1 cellular context compared by ENCODE assay signal in the genomic region with DNA sequence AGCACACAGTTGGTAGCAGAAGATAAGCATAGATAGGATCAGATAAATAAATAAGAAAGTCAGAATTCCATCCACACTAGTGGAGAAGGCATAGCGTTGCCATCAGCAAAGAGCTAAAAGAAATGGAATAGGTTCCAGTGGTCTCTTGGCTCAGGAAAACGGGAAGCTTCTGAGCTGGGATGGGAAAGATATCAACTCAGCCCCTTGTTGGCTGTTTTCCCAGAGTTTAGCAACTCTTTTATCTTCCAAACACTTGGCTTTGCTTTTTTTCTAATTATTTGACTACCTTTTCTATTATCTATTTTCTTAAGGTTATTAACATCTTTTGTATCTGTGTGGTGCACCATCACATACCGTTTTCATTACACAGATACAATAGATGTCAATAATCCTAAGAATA.
TF ChIP-seq lines count a peak whose summit lies in the region.

No MANE protein-coding gene starts in this region.

TF ChIP-seq in HepG2, 621 proteins besides CTCF, POLR2A, EP300 and RAD21 (continued from another document):
- TF ChIP-seq, protein P1, sequence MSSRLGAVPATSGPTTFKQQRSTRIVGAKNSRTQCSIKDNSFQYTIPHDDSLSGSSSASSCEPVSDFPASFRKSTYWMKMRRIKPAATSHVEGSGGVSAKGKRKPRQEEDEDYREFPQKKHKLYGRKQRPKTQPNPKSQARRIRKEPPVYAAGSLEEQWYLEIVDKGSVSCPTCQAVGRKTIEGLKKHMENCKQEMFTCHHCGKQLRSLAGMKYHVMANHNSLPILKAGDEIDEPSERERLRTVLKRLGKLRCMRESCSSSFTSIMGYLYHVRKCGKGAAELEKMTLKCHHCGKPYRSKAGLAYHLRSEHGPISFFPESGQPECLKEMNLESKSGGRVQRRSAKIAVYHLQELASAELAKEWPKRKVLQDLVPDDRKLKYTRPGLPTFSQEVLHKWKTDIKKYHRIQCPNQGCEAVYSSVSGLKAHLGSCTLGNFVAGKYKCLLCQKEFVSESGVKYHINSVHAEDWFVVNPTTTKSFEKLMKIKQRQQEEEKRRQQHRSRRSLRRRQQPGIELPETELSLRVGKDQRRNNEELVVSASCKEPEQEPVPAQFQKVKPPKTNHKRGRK (CRISPR knock-in tag; IDR thresholded peaks at IDR 0.05) = no peak
- TF ChIP-seq, protein P2, sequence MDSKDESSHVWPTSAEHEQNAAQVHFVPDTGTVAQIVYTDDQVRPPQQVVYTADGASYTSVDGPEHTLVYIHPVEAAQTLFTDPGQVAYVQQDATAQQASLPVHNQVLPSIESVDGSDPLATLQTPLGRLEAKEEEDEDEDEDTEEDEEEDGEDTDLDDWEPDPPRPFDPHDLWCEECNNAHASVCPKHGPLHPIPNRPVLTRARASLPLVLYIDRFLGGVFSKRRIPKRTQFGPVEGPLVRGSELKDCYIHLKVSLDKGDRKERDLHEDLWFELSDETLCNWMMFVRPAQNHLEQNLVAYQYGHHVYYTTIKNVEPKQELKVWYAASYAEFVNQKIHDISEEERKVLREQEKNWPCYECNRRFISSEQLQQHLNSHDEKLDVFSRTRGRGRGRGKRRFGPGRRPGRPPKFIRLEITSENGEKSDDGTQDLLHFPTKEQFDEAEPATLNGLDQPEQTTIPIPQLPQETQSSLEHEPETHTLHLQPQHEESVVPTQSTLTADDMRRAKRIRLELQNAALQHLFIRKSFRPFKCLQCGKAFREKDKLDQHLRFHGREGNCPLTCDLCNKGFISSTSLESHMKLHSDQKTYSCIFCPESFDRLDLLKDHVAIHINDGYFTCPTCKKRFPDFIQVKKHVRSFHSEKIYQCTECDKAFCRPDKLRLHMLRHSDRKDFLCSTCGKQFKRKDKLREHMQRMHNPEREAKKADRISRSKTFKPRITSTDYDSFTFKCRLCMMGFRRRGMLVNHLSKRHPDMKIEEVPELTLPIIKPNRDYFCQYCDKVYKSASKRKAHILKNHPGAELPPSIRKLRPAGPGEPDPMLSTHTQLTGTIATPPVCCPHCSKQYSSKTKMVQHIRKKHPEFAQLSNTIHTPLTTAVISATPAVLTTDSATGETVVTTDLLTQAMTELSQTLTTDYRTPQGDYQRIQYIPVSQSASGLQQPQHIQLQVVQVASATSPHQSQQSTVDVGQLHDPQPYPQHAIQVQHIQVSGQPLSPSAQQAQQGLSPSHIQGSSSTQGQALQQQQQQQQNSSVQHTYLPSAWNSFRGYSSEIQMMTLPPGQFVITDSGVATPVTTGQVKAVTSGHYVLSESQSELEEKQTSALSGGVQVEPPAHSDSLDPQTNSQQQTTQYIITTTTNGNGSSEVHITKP (CRISPR knock-in tag; IDR thresholded peaks at IDR 0.05; ENCODE audit: low read depth) = no peak
- TF ChIP-seq, protein P3, sequence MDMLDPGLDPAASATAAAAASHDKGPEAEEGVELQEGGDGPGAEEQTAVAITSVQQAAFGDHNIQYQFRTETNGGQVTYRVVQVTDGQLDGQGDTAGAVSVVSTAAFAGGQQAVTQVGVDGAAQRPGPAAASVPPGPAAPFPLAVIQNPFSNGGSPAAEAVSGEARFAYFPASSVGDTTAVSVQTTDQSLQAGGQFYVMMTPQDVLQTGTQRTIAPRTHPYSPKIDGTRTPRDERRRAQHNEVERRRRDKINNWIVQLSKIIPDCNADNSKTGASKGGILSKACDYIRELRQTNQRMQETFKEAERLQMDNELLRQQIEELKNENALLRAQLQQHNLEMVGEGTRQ (IDR thresholded peaks at IDR 0.05; ENCODE audit: low read depth, low read length) = no peak
- TF ChIP-seq, protein P3 (CRISPR knock-in tag; IDR thresholded peaks at IDR 0.05; ENCODE audit: borderline replicate concordance) = no peak
- TF ChIP-seq, protein P4, sequence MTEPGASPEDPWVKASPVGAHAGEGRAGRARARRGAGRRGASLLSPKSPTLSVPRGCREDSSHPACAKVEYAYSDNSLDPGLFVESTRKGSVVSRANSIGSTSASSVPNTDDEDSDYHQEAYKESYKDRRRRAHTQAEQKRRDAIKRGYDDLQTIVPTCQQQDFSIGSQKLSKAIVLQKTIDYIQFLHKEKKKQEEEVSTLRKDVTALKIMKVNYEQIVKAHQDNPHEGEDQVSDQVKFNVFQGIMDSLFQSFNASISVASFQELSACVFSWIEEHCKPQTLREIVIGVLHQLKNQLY (CRISPR knock-in tag; IDR thresholded peaks at IDR 0.05) = no peak
- TF ChIP-seq IRX3 (CRISPR knock-in tag; IDR thresholded peaks at IDR 0.05; ENCODE audit: borderline replicate concordance, low read depth) (no peak), POGZ (CRISPR knock-in tag; IDR thresholded peaks at IDR 0.05) (no peak), PHF5A (CRISPR knock-in tag; IDR thresholded peaks at IDR 0.05; ENCODE audit: low read depth, unreplicated experiment) (no peak), ZNF292 (CRISPR knock-in tag; IDR thresholded peaks at IDR 0.05; ENCODE audit: borderline replicate concordance, low read depth) (no peak), ZNF589 (CRISPR knock-in tag; conservative IDR thresholded peaks at IDR 0.05) (no peak), ZNF547 (CRISPR knock-in tag; IDR thresholded peaks at IDR 0.05) (no peak)
- TF ChIP-seq, protein P5, sequence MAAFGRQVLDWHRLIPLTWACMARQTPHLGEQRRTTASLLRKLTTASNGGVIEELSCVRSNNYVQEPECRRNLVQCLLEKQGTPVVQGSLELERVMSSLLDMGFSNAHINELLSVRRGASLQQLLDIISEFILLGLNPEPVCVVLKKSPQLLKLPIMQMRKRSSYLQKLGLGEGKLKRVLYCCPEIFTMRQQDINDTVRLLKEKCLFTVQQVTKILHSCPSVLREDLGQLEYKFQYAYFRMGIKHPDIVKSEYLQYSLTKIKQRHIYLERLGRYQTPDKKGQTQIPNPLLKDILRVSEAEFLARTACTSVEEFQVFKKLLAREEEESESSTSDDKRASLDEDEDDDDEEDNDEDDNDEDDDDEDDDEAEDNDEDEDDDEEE (CRISPR knock-in tag; IDR thresholded peaks at IDR 0.05) = no peak
- TF ChIP-seq, protein P6, sequence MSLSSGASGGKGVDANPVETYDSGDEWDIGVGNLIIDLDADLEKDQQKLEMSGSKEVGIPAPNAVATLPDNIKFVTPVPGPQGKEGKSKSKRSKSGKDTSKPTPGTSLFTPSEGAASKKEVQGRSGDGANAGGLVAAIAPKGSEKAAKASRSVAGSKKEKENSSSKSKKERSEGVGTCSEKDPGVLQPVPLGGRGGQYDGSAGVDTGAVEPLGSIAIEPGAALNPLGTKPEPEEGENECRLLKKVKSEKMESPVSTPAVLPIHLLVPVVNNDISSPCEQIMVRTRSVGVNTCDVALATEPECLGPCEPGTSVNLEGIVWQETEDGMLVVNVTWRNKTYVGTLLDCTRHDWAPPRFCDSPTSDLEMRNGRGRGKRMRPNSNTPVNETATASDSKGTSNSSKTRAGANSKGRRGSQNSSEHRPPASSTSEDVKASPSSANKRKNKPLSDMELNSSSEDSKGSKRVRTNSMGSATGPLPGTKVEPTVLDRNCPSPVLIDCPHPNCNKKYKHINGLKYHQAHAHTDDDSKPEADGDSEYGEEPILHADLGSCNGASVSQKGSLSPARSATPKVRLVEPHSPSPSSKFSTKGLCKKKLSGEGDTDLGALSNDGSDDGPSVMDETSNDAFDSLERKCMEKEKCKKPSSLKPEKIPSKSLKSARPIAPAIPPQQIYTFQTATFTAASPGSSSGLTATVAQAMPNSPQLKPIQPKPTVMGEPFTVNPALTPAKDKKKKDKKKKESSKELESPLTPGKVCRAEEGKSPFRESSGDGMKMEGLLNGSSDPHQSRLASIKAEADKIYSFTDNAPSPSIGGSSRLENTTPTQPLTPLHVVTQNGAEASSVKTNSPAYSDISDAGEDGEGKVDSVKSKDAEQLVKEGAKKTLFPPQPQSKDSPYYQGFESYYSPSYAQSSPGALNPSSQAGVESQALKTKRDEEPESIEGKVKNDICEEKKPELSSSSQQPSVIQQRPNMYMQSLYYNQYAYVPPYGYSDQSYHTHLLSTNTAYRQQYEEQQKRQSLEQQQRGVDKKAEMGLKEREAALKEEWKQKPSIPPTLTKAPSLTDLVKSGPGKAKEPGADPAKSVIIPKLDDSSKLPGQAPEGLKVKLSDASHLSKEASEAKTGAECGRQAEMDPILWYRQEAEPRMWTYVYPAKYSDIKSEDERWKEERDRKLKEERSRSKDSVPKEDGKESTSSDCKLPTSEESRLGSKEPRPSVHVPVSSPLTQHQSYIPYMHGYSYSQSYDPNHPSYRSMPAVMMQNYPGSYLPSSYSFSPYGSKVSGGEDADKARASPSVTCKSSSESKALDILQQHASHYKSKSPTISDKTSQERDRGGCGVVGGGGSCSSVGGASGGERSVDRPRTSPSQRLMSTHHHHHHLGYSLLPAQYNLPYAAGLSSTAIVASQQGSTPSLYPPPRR (CRISPR knock-in tag; IDR thresholded peaks at IDR 0.05; ENCODE audit: borderline replicate concordance) = no peak
- TF ChIP-seq, protein P7, sequence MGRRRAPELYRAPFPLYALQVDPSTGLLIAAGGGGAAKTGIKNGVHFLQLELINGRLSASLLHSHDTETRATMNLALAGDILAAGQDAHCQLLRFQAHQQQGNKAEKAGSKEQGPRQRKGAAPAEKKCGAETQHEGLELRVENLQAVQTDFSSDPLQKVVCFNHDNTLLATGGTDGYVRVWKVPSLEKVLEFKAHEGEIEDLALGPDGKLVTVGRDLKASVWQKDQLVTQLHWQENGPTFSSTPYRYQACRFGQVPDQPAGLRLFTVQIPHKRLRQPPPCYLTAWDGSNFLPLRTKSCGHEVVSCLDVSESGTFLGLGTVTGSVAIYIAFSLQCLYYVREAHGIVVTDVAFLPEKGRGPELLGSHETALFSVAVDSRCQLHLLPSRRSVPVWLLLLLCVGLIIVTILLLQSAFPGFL (CRISPR knock-in tag; IDR thresholded peaks at IDR 0.05) = no peak
